In genomic region chr9:95521699-95522098, GRCh38 we compare ENCODE assay signal across 27 cellular contexts. TPM values are rescaled to one million over a fixed set of nuclear protein-coding genes. Genes with fewer than 3 reads are reported as not detected.
DNase-seq lines count a peak whose midpoint lies in the region; ATAC-seq, FAIRE-seq and TF ChIP-seq lines count a peak whose summit lies in the region.
"Had no signal": no experiment of that assay in that cellular context is flagged by ENCODE, and none has a peak within 500 bp of the region (broad histone marks: within the 10 kb centered on the region; RNA-seq: fewer than 3 reads in every experiment).

No MANE protein-coding gene starts in this region.

- no peak for TF ChIP-seq POLR2A in HepG2 (IDR thresholded peaks at IDR 0.05; ENCODE audit: insufficient read depth in 1 of 2, low read depth in 2 of 2, low read length in 2 of 2)
- no peak for TF ChIP-seq POLR2A in right lobe of liver (IDR thresholded peaks at IDR 0.05)

- POLR2A ChIA-PET in HepG2 (lab: Yijun Ruan, JAX): no interaction called here

- H3K4me3 Mint-ChIP-seq in endothelial cell (ENCODE audit: unreplicated experiment) (peak overlapping the region; percentile 1), type B pancreatic cell (no peak overlapping the region)
- H3K4me3 Mint-ChIP-seq: CD4-positive, alpha-beta memory T cell; CD4-positive, CD25-positive, alpha-beta regulatory T cell; CD8-positive, alpha-beta memory T cell had no signal

- peak overlapping the region; percentile 76 for H2AK5ac ChIP-seq in trophoblast cell (ENCODE audit: low read length)

- H2BK5ac ChIP-seq in trophoblast cell (ENCODE audit: low read depth, low read length, poor library complexity): peak overlapping the region; percentile 18

- CTCF ChIA-PET in HepG2 (lab: Yijun Ruan, JAX; ENCODE audit: low intra/inter-chr PET ratio, low total read pairs): no interaction called here

- H3K14ac ChIP-seq in trophoblast cell (ENCODE audit: low read length): peak overlapping the region; percentile 59

- in situ Hi-C loops in HepG2 (cut with HindIII; ENCODE audit: extremely low pct_ligation_motif_present, low pct_unique_long_range_greater_than_20kb): no loop called here

- no peaks in the 10 kb centered on the region for H4K20me1 ChIP-seq in HepG2 (ENCODE audit: insufficient read depth, low read length)
- H4K20me1 ChIP-seq: BLaER1 had no signal

- intact Hi-C loops in HepG2 (cut with micrococcal nuclease; ENCODE audit: unreplicated experiment) (no loop called here), right lobe of liver (cut with DNase I) (no loop called here)

- peak overlapping the region; percentile 85 for H4K91ac ChIP-seq in trophoblast cell (ENCODE audit: low read depth, low read length)

- H4K8ac ChIP-seq in trophoblast cell (ENCODE audit: low read depth, low read length): no peak overlapping the region

- H2AFZ ChIP-seq in HepG2 (ENCODE audit: low read length) (no peak overlapping the region), trophoblast cell (ENCODE audit: insufficient read depth, low read length, poor library complexity) (no peak overlapping the region)

- H3K4me1 ChIP-seq in HepG2 (ENCODE audit: insufficient read depth, low read length) (no peaks in the 10 kb centered on the region; the same call in 1 of the 2 replicates), right lobe of liver (no peaks in the 10 kb centered on the region), trophoblast cell (ENCODE audit: control insufficient read depth in 1 of 2, insufficient read depth in 2 of 2, low read length in 2 of 2) (peaks cover 11 to 20% of the 10 kb centered on the region in 2 experiments)
- H3K4me1 ChIP-seq: BE2C had no signal

- DNase-seq in HepG2 (ENCODE audit: low spot score) (no peak), right lobe of liver (no peak), endothelial cell (ENCODE audit: low spot score) (no peak), trophoblast cell (no peak), type B pancreatic cell (ENCODE audit: extremely low spot score, unreplicated experiment) (no peak), SK-N-DZ (ENCODE audit: low spot score) (no peak)
- DNase-seq: 8988T; ACHN; BE2C; C1 segment of cervical spinal cord; CD4-positive, alpha-beta memory T cell; CD4-positive, CD25-positive, alpha-beta regulatory T cell; CD8-positive, alpha-beta memory T cell; COR-L47; DMS 273 treated with DMSO at 0.1 percent for 48 hours; DMS153; DMS53; DMS79; DND-41; EL; GDM1 had no signal

- H3K27ac Mint-ChIP-seq in endothelial cell (ENCODE audit: unreplicated experiment) (no peak overlapping the region), type B pancreatic cell (no peak overlapping the region)
- H3K27ac Mint-ChIP-seq: CD14-positive monocyte; CD4-positive, alpha-beta memory T cell; CD4-positive, CD25-positive, alpha-beta regulatory T cell; CD8-positive, alpha-beta memory T cell had no signal

- TF ChIP-seq EP300 in HepG2 (IDR thresholded peaks at IDR 0.05; ENCODE audit: low read depth in 2 of 2, low read length in 2 of 2): no peak
- no peak for TF ChIP-seq EP300 in HepG2 (CRISPR knock-in tag; IDR thresholded peaks at IDR 0.05; ENCODE audit: borderline replicate concordance)

- H3K4me3 ChIP-seq in HepG2 (replicated peaks in 1 of 3; ENCODE audit: insufficient read depth in 1 of 3, low read depth in 2 of 3, low read length in 3 of 3) (no peak overlapping the region), right lobe of liver (no peak overlapping the region), trophoblast cell (ENCODE audit: low read depth, low read length) (no peak overlapping the region)
- H3K4me3 ChIP-seq: GM12878 had no signal

- peak overlapping the region; percentile 99 for H2BK12ac ChIP-seq in trophoblast cell (ENCODE audit: low read length)

- H3K27me3 Mint-ChIP-seq in endothelial cell (ENCODE audit: unreplicated experiment): peaks cover 3% of the 10 kb centered on the region
- peaks cover 30% of the 10 kb centered on the region for H3K27me3 Mint-ChIP-seq in type B pancreatic cell

- peak overlapping the region; percentile 29 for H3K18ac ChIP-seq in trophoblast cell (ENCODE audit: low read length)

- H3K79me2 ChIP-seq in HepG2 (ENCODE audit: insufficient read depth, low read length) (no peaks in the 10 kb centered on the region), trophoblast cell (ENCODE audit: control insufficient read depth, insufficient read depth, low read length, poor library complexity) (no peaks in the 10 kb centered on the region)

- peaks cover 8% of the 10 kb centered on the region for H3K79me1 ChIP-seq in trophoblast cell (ENCODE audit: low read length)

- H3K27ac ChIP-seq in HepG2 (ENCODE audit: extremely low read length, insufficient read depth, low read length) (no peak overlapping the region), right lobe of liver (no peak overlapping the region), trophoblast cell (ENCODE audit: low read depth, low read length) (no peak overlapping the region)
- H3K27ac ChIP-seq: BLaER1 had no signal

- TF ChIP-seq RAD21 in HepG2 (CRISPR knock-in tag; IDR thresholded peaks at IDR 0.05): no peak

- peak overlapping the region; percentile 83 for H2BK120ac ChIP-seq in trophoblast cell (ENCODE audit: insufficient read depth, low read length, poor library complexity)

- H3K4ac ChIP-seq in trophoblast cell (ENCODE audit: low read depth, low read length): peak overlapping the region; percentile 34

- H3K4me2 ChIP-seq in HepG2 (ENCODE audit: low read depth, low read length) (no peak overlapping the region), trophoblast cell (ENCODE audit: low read length) (no peak overlapping the region)

- FAIRE-seq in HepG2 (lab: Jason Lieb, UNC): no peak
- FAIRE-seq: A204.1, GM12878, GM12892, GM18507 had no signal

- H3K9ac ChIP-seq in HepG2 (ENCODE audit: insufficient read depth, low read depth, low read length) (no peak overlapping the region), trophoblast cell (ENCODE audit: low read length) (no peak overlapping the region)
- H3K9ac ChIP-seq: BLaER1 had no signal

- WGBS in HepG2 (ENCODE audit: low lambda C conversion rate): 9% methylated on average over 2 of the region's 3 CpGs
- 78% methylated on average over 2 of the region's 3 CpGs for WGBS in right lobe of liver (ENCODE audit: insufficient coverage, low coverage, low lambda C conversion rate, missing lambda C conversion rate)
- no CpG with 5 or more reads among the region's 3 CpGs for whole genome bisulfite sequencing in trophoblast cell (ENCODE audit: extremely low coverage, insufficient coverage, insufficient read length)

- peaks cover 5% of the 10 kb centered on the region for H3K36me3 Mint-ChIP-seq in endothelial cell (ENCODE audit: low read depth, unreplicated experiment)
- H3K36me3 Mint-ChIP-seq in type B pancreatic cell: no peaks in the 10 kb centered on the region
- H3K36me3 Mint-ChIP-seq: CD14-positive monocyte; CD4-positive, alpha-beta memory T cell had no signal

- H3K4me1 Mint-ChIP-seq in endothelial cell (ENCODE audit: unreplicated experiment) (peaks cover 7% of the 10 kb centered on the region), type B pancreatic cell (ENCODE audit: unreplicated experiment) (peaks cover 8% of the 10 kb centered on the region)

- no peaks in the 10 kb centered on the region for H3K9me3 ChIP-seq in HepG2 (ENCODE audit: low read length)
- no peaks in the 10 kb centered on the region for H3K9me3 ChIP-seq in right lobe of liver
- peaks cover 6% of the 10 kb centered on the region for H3K9me3 ChIP-seq in trophoblast cell (ENCODE audit: insufficient read depth, low read depth, low read length)
- H3K9me3 ChIP-seq: BE2C had no signal

- ATAC-seq in HepG2 (no peak), right lobe of liver (no peak)
- ATAC-seq: GM12878 had no signal

- H3K27me3 ChIP-seq in HepG2 (ENCODE audit: control insufficient read depth in 1 of 2, insufficient read depth in 2 of 2, low read length in 2 of 2) (peaks cover 5 to 55% of the 10 kb centered on the region in 2 experiments; a peak in 4 of 5 replicates), right lobe of liver (no peaks in the 10 kb centered on the region), trophoblast cell (ENCODE audit: insufficient read depth, low read length) (no peaks in the 10 kb centered on the region)
- H3K27me3 ChIP-seq: BE2C had no signal

- H4K12ac ChIP-seq in trophoblast cell (ENCODE audit: low read depth, low read length): no peak overlapping the region

- H3K9me3 Mint-ChIP-seq in endothelial cell (ENCODE audit: unreplicated experiment) (no peaks in the 10 kb centered on the region), type B pancreatic cell (peaks cover 4% of the 10 kb centered on the region)

- H3K36me3 ChIP-seq in HepG2 (replicated peaks in 1 of 2; ENCODE audit: control insufficient read depth in 1 of 2, insufficient read depth in 2 of 2, low read length in 2 of 2): no peaks in the 10 kb centered on the region
- no peaks in the 10 kb centered on the region for H3K36me3 ChIP-seq in right lobe of liver
- H3K36me3 ChIP-seq in trophoblast cell (ENCODE audit: control insufficient read depth in 1 of 2, insufficient read depth in 2 of 2, low read length in 2 of 2): no peaks in the 10 kb centered on the region
- H3K36me3 ChIP-seq: BE2C, BLaER1 had no signal

- TF ChIP-seq CTCF in HepG2 (CRISPR knock-in tag; IDR thresholded peaks at IDR 0.05) (no peak), right lobe of liver (IDR thresholded peaks at IDR 0.05) (no peak), endothelial cell (IDR thresholded peaks at IDR 0.05; ENCODE audit: unreplicated experiment) (no peak), type B pancreatic cell (conservative IDR thresholded peaks at IDR 0.05) (no peak)

- no peak overlapping the region for H3K23ac ChIP-seq in trophoblast cell (ENCODE audit: low read length)

- no TSS peak for BruUV-seq in HepG2 (replicated peaks; lab: Mats Ljungman, UMichigan)

RNA-seq across cellular contexts. Expression of gene PTCH1, which starts 4.9 kb away (rescaled TPM):
- 2.6 and 2.8 TPM in 2 replicates for total RNA-seq in HepG2 (2016; rRNA removed; fragmentation: Illumina TruSeq; extraction: Trizol)
- total RNA-seq in HepG2 (2016; cell fraction: cytosol; rRNA removed; fragmentation: Illumina TruSeq; extraction: Trizol; ENCODE audit: low read depth): 1.5 and 2.5 TPM in 2 replicates
- 2.4 and 2.8 TPM in 2 replicates for total RNA-seq in HepG2 (2016; cell fraction: insoluble cytoplasmic fraction; rRNA removed; fragmentation: Illumina TruSeq; extraction: Trizol)
- 2.2 TPM in 2 replicates for total RNA-seq in HepG2 (2016; cell fraction: membrane; rRNA removed; fragmentation: Illumina TruSeq; extraction: Trizol)
- total RNA-seq in HepG2 (2016; cell fraction: nucleus; rRNA removed; fragmentation: Illumina TruSeq; extraction: Trizol): 5.0 and 8.5 TPM in 2 replicates
- polyA plus RNA-seq in HepG2 (2011; rRNA removed): 2.9 and 3.9 TPM in 2 replicates
- polyA plus RNA-seq in HepG2 (2011; cell fraction: cytosol; rRNA removed): 1.6 and 1.7 TPM in 2 replicates
- 10.6 TPM in 2 replicates for polyA plus RNA-seq in HepG2 (2011; cell fraction: nucleus; rRNA removed)
- 4.2 and 4.9 TPM in 2 replicates for polyA plus RNA-seq in HepG2 (2012)
- polyA plus RNA-seq in HepG2 (2016; cell fraction: cytosol; fragmentation: Illumina TruSeq; extraction: Trizol; ENCODE audit: low read depth): 0.23 and 0.42 TPM in 2 replicates
- 1.0 and 3.0 TPM in 2 replicates for polyA plus RNA-seq in HepG2 (2016; cell fraction: insoluble cytoplasmic fraction; fragmentation: Illumina TruSeq; extraction: Trizol; ENCODE audit: low read depth)
- polyA plus RNA-seq in HepG2 (2016; cell fraction: membrane; fragmentation: Illumina TruSeq; extraction: Trizol; ENCODE audit: low read depth): 0.34 and 0.76 TPM in 2 replicates
- 8.5 and 10.5 TPM in 2 replicates for polyA plus RNA-seq in HepG2 (2016; cell fraction: nucleus; fragmentation: Illumina TruSeq; extraction: Trizol; ENCODE audit: insufficient read depth, low read depth)
- 12.2 and 12.3 TPM in 2 replicates for polyA minus RNA-seq in HepG2 (2011; rRNA and poly(A)+ RNA removed; ENCODE audit: low replicate concordance)
- polyA minus RNA-seq in HepG2 (2011; cell fraction: cytosol; rRNA and poly(A)+ RNA removed): 5.9 and 10.5 TPM in 2 replicates
- 13.8 and 22.4 TPM in 2 replicates for polyA minus RNA-seq in HepG2 (2011; cell fraction: nucleus; rRNA and poly(A)+ RNA removed)
- total RNA-seq in right lobe of liver: 1 to 10 TPM; 2.0 to 8.3 (median 5.2) TPM
- 24.1 TPM for total RNA-seq in endothelial cell (ENCODE audit: unreplicated experiment)
- polyA plus RNA-seq in trophoblast cell (2013): 13.6 and 13.7 TPM in 2 replicates
- total RNA-seq in type B pancreatic cell (ENCODE audit: low replicate concordance): 41.7 and 123 TPM in 2 replicates
- 6.5 and 7.5 TPM in 2 replicates for polyA plus RNA-seq in SK-N-DZ (2014; cell fraction: cytosol; rRNA removed)
- polyA plus RNA-seq in SK-N-DZ (2014; cell fraction: nucleus; rRNA removed): 11.4 and 18.6 TPM in 2 replicates
- polyA plus RNA-seq: CD14-positive monocyte had no signal
